In the genomic region with DNA sequence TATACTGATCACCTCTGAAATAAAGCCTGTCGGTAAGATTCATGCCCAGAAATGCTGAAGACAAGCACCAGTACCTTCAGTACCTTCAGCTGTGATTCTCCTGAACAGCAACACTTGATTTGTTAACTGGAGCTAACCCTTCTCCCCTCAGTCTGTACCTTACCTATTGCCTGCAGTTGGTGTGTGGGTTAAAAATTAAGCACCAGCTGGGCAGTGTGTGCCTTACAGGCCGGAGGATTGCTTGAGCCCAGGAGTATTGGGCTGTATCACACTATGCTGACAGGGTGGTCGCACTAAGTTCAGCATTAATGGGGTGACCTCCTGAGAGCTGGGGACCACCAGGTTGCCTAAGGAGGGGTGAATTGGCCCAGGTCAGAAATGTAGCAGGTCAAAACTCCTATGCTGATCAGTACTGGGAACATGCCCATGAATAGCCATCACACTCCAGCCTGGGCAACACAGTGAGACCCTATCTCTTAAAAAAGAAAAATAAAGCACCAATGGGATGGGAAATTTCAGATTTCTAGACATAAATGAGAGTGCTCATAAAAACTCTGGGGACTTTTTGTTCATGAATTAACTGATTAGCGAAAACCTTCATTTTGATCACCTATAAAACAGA, we compare ENCODE assay signal across 17 cellular contexts.
"Had no signal": no experiment of that assay in that cellular context is flagged by ENCODE, and none has a peak within 500 bp of the region (broad histone marks: within the 10 kb centered on the region; RNA-seq: fewer than 3 reads in every experiment).

No MANE protein-coding gene starts in this region.

- H3K4me2 ChIP-seq: hepatocyte had no signal

- H3K4me3 ChIP-seq: hepatocyte, left lung, tibial nerve had no signal

- FAIRE-seq: astrocyte, bronchial epithelial cell, islet of Langerhans, urothelium cell line had no signal

- H2AFZ ChIP-seq: hepatocyte had no signal

- DNase-seq: activated CD4-positive, alpha-beta T cell treated with anti-CD3 and anti-CD28 coated beads, Interleukin-2, amount 10 ng/mL, durations not matched to agents 24 days and 14 days; activated CD8-positive, alpha-beta memory T cell treated with anti-CD3 and anti-CD28 coated beads, Interleukin-2, amount 50 U/mL, for 4 hours; activated effector memory CD4-positive, alpha-beta T cell treated with Interleukin-2 at 50 U/mL for 16 hours; activated naive CD4-positive, alpha-beta T cell treated with anti-CD3 and anti-CD28 coated beads, Interleukin-2, amount 10 ng/mL, durations not matched to agents 7 days and 5 days; activated T-cell treated with anti-CD3 and anti-CD28 coated beads, Interleukin-2, amount 50 U/mL, for 48 hours; effector memory CD8-positive, alpha-beta T cell; foreskin fibroblast; left lung; naive thymus-derived CD4-positive, alpha-beta T cell; T1000 had no signal

- H3K27me3 ChIP-seq: hepatocyte, left lung, tibial nerve had no signal

- H3K27ac ChIP-seq: epithelial cell of prostate, hepatocyte, tibial nerve had no signal

- ATAC-seq: effector memory CD8-positive, alpha-beta T cell; left lung; naive thymus-derived CD4-positive, alpha-beta T cell had no signal
